7 cellular contexts compared by ENCODE assay signal in genomic region chr12:120238224-120238616, GRCh38. TPM values are rescaled to one million over a fixed set of nuclear protein-coding genes. Genes with fewer than 3 reads are reported as not detected.
DNase-seq lines count a peak whose midpoint lies in the region; ATAC-seq and TF ChIP-seq lines count a peak whose summit lies in the region.
"Had no signal": no experiment of that assay in that cellular context is flagged by ENCODE, and none has a peak within 500 bp of the region (broad histone marks: within the 10 kb centered on the region; RNA-seq: fewer than 3 reads in every experiment).

No MANE protein-coding gene starts in this region.

- intact Hi-C loops in left ventricle myocardium inferior (cut with micrococcal nuclease), result no loop called here
- intact Hi-C loops in Right ventricle myocardium inferior (cut with DNase I), result no loop called here
- intact Hi-C loops in right lobe of liver (cut with DNase I), result no loop called here

- TF ChIP-seq CTCF in left ventricle myocardium inferior (IDR thresholded peaks at IDR 0.05; ENCODE audit: borderline replicate concordance) (no peak), right lobe of liver (IDR thresholded peaks at IDR 0.05) (no peak), upper lobe of left lung (IDR thresholded peaks at IDR 0.05) (no peak)

- no peaks in the 10 kb centered on the region for H3K9me3 ChIP-seq in left ventricle myocardium inferior (replicated peaks)
- H3K9me3 ChIP-seq in right lobe of liver, result no peaks in the 10 kb centered on the region
- H3K9me3 ChIP-seq in upper lobe of left lung, result no peaks in the 10 kb centered on the region

- WGBS in right lobe of liver (ENCODE audit: insufficient coverage, low coverage, low lambda C conversion rate, missing lambda C conversion rate), result 33% methylated on average over 2 of the region's 8 CpGs
- 44 to 61% methylated on average over 8 of the region's 8 CpGs for WGBS in upper lobe of left lung, 2 donors

- no peak for DNase-seq in left ventricle myocardium inferior
- DNase-seq in Right ventricle myocardium inferior (ENCODE audit: missing footprints), result no peak
- no peak for DNase-seq in right lobe of liver
- DNase-seq in upper lobe of left lung, result no peak
- DNase-seq in NCI-H1092 treated with DMSO at 0.1 percent for 48 hours (lab: John Stamatoyannopoulos, UW), result no peak
- no peak for DNase-seq in HCEC 1CT
- DNase-seq: activated B cell treated with CpG ODN at 0.5 μM for 24 hours had no signal

- TF ChIP-seq POLR2A in right lobe of liver (IDR thresholded peaks at IDR 0.05) (no peak), upper lobe of left lung (IDR thresholded peaks at IDR 0.05) (no peak)

- H3K4me1 ChIP-seq in left ventricle myocardium inferior, result peaks cover 100% of the 10 kb centered on the region
- H3K4me1 ChIP-seq in right lobe of liver, result peaks cover 0 to 37% (median 21%) of the 10 kb centered on the region in 4 donors
- peaks cover 93 to 97% (median 94%) of the 10 kb centered on the region in 4 donors for H3K4me1 ChIP-seq in upper lobe of left lung

- H3K27ac ChIP-seq in left ventricle myocardium inferior (replicated peaks) (peak overlapping the region; percentile 96), right lobe of liver (peak overlapping the region in 2 of 3 donors; percentile 17 to 47), upper lobe of left lung (peak overlapping the region; percentile 87 to 93 (median 92))

- no peaks in the 10 kb centered on the region for H3K36me3 ChIP-seq in left ventricle myocardium inferior
- peaks cover 0 to 2% (median 0%) of the 10 kb centered on the region in 4 donors for H3K36me3 ChIP-seq in right lobe of liver
- no peaks in the 10 kb centered on the region for H3K36me3 ChIP-seq in upper lobe of left lung

- H3K27me3 ChIP-seq in left ventricle myocardium inferior (ENCODE audit: low read depth), result no peaks in the 10 kb centered on the region
- H3K27me3 ChIP-seq in right lobe of liver, result no peaks in the 10 kb centered on the region
- no peaks in the 10 kb centered on the region for H3K27me3 ChIP-seq in upper lobe of left lung

- no peak for TF ChIP-seq EP300 in upper lobe of left lung (IDR thresholded peaks at IDR 0.05)

- ATAC-seq in Right ventricle myocardium inferior, result no peak
- ATAC-seq in right lobe of liver, result no peak
- no peak for ATAC-seq in upper lobe of left lung (ENCODE audit: low FRiP score in 2 of 2)

- peak overlapping the region; percentile 29 for H3K4me3 ChIP-seq in left ventricle myocardium inferior
- no peak overlapping the region for H3K4me3 ChIP-seq in right lobe of liver
- peak overlapping the region in 1 of 4 donors; percentile 10 for H3K4me3 ChIP-seq in upper lobe of left lung

RNA-seq across cellular contexts. Expression of gene PXN, which starts 27.3 kb away (rescaled TPM):
- total RNA-seq in left ventricle myocardium inferior (59.8 TPM), Right ventricle myocardium inferior (63.7 TPM), right lobe of liver (10 to 100 TPM; 15.1 to 32.6 (median 24.1) TPM), upper lobe of left lung (100 to 1,000 TPM in 4 of 6 donors, 10 to 100 TPM in 2; 67.8 to 210 (median 116) TPM)

RNA-seq across cellular contexts. Expression of gene RPLP0, which starts 37.3 kb away (rescaled TPM):
- total RNA-seq in left ventricle myocardium inferior (712 TPM), Right ventricle myocardium inferior (892 TPM), right lobe of liver (1,000 to 10,000 TPM in 2 of 6 experiments, 100 to 1,000 TPM in 4; 549 to 1,070 (median 665) TPM), upper lobe of left lung (1,000 to 10,000 TPM; 1,008 to 2,508 (median 1,628) TPM)

RNA-seq across cellular contexts. Expression of gene GCN1, which starts 43.7 kb away (rescaled TPM):
- total RNA-seq in left ventricle myocardium inferior (36.0 TPM), Right ventricle myocardium inferior (35.7 TPM), right lobe of liver (10 to 100 TPM; 29.9 to 62.8 (median 39.4) TPM), upper lobe of left lung (100 to 1,000 TPM in 1 of 6 donors, 10 to 100 TPM in 5; 48.1 to 140 (median 69.6) TPM)

RNA-seq across cellular contexts. Expression of gene RNU4-2, which starts 53.5 kb away (rescaled TPM):
- total RNA-seq in left ventricle myocardium inferior (22,484 TPM), Right ventricle myocardium inferior (12,991 TPM), right lobe of liver (1,000 to 10,000 TPM in 4 of 6 experiments, under 1 TPM in 2; under 0.01 to 8,070 (median 3,211) TPM), upper lobe of left lung (over 10,000 TPM in 1 of 6 donors, 1,000 to 10,000 TPM in 1, under 1 TPM in 4; under 0.01 to 11,449 (median under 0.01) TPM)

RNA-seq across cellular contexts. Expression of gene RNU4-1, which starts 54.8 kb away (rescaled TPM):
- total RNA-seq in left ventricle myocardium inferior (2,088 TPM), Right ventricle myocardium inferior (1,499 TPM), right lobe of liver (1,000 to 10,000 TPM in 4 of 6 experiments, under 1 TPM in 1, not detected in 1; under 0.01 to 2,710 (median 2,128) TPM), upper lobe of left lung (1,000 to 10,000 TPM in 2 of 6 donors, under 1 TPM in 4; under 0.01 to 4,461 (median under 0.01) TPM)

Comparison
In these comparisons a context has a peak if more than half of its experiments do, and no peak if none do; other contexts are left out.
1. H3K27ac ChIP-seq: peak in every context shown above with its lines; median percentile 96 in left ventricle myocardium inferior; 92 in upper lobe of left lung; 32 in right lobe of liver.